ENCODE assay signal across 1 cellular context in genomic region chr3:138803006-138803653, GRCh38.
TF ChIP-seq lines count a peak whose summit lies in the region.

No MANE protein-coding gene starts in this region.

TF ChIP-seq in HepG2, 621 proteins besides CTCF, POLR2A, EP300 and RAD21 (continued from another document):
- TF ChIP-seq ZNF878 (CRISPR knock-in tag; IDR thresholded peaks at IDR 0.05) (0 out of 2 replicates have a peak, but pooled peaks have one; percentile 27), MIXL1 (CRISPR knock-in tag; IDR thresholded peaks at IDR 0.05) (0 out of 2 replicates have a peak, but pooled peaks have one; percentile 21), CREB1 (IDR thresholded peaks at IDR 0.05) (no peak), CREB1 (CRISPR knock-in tag; IDR thresholded peaks at IDR 0.05) (peak; percentile 22; the same call in 1 of the 2 replicates), ZNF724P (CRISPR knock-in tag; IDR thresholded peaks at IDR 0.05; ENCODE audit: borderline replicate concordance) (no peak), YEATS2 (CRISPR knock-in tag; IDR thresholded peaks at IDR 0.05; ENCODE audit: borderline replicate concordance) (no peak), FOXA3 (CRISPR knock-in tag; IDR thresholded peaks at IDR 0.05) (peak; percentile 29; the same call in 1 of the 2 replicates)
- TF ChIP-seq, protein P1, sequence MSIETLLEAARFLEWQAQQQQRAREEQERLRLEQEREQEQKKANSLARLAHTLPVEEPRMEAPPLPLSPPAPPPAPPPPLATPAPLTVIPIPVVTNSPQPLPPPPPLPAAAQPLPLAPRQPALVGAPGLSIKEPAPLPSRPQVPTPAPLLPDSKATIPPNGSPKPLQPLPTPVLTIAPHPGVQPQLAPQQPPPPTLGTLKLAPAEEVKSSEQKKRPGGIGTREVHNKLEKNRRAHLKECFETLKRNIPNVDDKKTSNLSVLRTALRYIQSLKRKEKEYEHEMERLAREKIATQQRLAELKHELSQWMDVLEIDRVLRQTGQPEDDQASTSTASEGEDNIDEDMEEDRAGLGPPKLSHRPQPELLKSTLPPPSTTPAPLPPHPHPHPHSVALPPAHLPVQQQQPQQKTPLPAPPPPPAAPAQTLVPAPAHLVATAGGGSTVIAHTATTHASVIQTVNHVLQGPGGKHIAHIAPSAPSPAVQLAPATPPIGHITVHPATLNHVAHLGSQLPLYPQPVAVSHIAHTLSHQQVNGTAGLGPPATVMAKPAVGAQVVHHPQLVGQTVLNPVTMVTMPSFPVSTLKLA (IDR thresholded peaks at IDR 0.05): no peak
- TF ChIP-seq, protein P2, sequence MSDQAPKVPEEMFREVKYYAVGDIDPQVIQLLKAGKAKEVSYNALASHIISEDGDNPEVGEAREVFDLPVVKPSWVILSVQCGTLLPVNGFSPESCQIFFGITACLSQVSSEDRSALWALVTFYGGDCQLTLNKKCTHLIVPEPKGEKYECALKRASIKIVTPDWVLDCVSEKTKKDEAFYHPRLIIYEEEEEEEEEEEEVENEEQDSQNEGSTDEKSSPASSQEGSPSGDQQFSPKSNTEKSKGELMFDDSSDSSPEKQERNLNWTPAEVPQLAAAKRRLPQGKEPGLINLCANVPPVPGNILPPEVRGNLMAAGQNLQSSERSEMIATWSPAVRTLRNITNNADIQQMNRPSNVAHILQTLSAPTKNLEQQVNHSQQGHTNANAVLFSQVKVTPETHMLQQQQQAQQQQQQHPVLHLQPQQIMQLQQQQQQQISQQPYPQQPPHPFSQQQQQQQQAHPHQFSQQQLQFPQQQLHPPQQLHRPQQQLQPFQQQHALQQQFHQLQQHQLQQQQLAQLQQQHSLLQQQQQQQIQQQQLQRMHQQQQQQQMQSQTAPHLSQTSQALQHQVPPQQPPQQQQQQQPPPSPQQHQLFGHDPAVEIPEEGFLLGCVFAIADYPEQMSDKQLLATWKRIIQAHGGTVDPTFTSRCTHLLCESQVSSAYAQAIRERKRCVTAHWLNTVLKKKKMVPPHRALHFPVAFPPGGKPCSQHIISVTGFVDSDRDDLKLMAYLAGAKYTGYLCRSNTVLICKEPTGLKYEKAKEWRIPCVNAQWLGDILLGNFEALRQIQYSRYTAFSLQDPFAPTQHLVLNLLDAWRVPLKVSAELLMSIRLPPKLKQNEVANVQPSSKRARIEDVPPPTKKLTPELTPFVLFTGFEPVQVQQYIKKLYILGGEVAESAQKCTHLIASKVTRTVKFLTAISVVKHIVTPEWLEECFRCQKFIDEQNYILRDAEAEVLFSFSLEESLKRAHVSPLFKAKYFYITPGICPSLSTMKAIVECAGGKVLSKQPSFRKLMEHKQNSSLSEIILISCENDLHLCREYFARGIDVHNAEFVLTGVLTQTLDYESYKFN (CRISPR knock-in tag; conservative IDR thresholded peaks at IDR 0.05): 0 out of 2 replicates have a peak, but pooled peaks have one; percentile 10
